In genomic region chrX:153439977-153440376, GRCh38 we compare ENCODE assay signal across 23 cellular contexts. TPM values are rescaled to one million over a fixed set of nuclear protein-coding genes. Genes with fewer than 3 reads are reported as not detected.
A peak's percentile ranks its signal among the peaks of the same experiment; 100 is the strongest.
DNase-seq lines count a peak whose midpoint lies in the region; ATAC-seq, FAIRE-seq and TF ChIP-seq lines count a peak whose summit lies in the region.
"Had no signal": no experiment of that assay in that cellular context is flagged by ENCODE, and none has a peak within 500 bp of the region (broad histone marks: within the 10 kb centered on the region; RNA-seq: fewer than 3 reads in every experiment).

No MANE protein-coding gene starts in this region.

- H3K27me3 ChIP-seq in GM12878 (replicated peaks in 1 of 2; ENCODE audit: control insufficient read depth in 2 of 2, insufficient read depth in 2 of 2, low read length in 1 of 2) (no peaks in the 10 kb centered on the region), osteoblast (ENCODE audit: insufficient read depth, low read length) (no peaks in the 10 kb centered on the region)
- H3K27me3 ChIP-seq: BE2C had no signal

- no peaks in the 10 kb centered on the region for H3K36me3 Mint-ChIP-seq in activated naive CD4-positive, alpha-beta T cell treated with anti-CD3 and anti-CD28 coated beads, Interleukin-2, amount 50 U/mL, for 24 hours
- H3K36me3 Mint-ChIP-seq in Calu3 (ENCODE audit: insufficient read depth, unreplicated experiment) = peaks cover 13% of the 10 kb centered on the region
- no peaks in the 10 kb centered on the region for H3K36me3 Mint-ChIP-seq in T-helper 17 cell (ENCODE audit: low read depth)
- H3K36me3 Mint-ChIP-seq: CD14-positive monocyte; CD4-positive, alpha-beta memory T cell had no signal

- FAIRE-seq in GM12878 (lab: Jason Lieb, UNC) = no peak
- FAIRE-seq: A204.1, G401.6, GM19239, H1 had no signal

- H3K4me3 Mint-ChIP-seq in activated naive CD4-positive, alpha-beta T cell treated with anti-CD3 and anti-CD28 coated beads, Interleukin-2, amount 50 U/mL, for 24 hours = no peak overlapping the region
- H3K4me3 Mint-ChIP-seq in Calu3 (ENCODE audit: low read depth, unreplicated experiment) (no peak overlapping the region), T-helper 17 cell (no peak overlapping the region)
- H3K4me3 Mint-ChIP-seq: CD14-positive monocyte; CD4-positive, alpha-beta memory T cell had no signal

- H3K4me2 ChIP-seq in GM12878 (ENCODE audit: control insufficient read depth, insufficient read depth) (no peak overlapping the region), osteoblast (ENCODE audit: insufficient read depth, low read length) (no peak overlapping the region)
- H3K4me2 ChIP-seq: BLaER1 treated with 17β-estradiol and CSF1 and Interleukin-3, amounts not matched to agents 10 nM and 100 nM had no signal

- no peak for DNase-seq in activated naive CD4-positive, alpha-beta T cell treated with anti-CD3 and anti-CD28 coated beads, Interleukin-2, amount 50 U/mL, for 16 hours
- no peak for DNase-seq in GM12878 (ENCODE audit: low read depth, low spot score)
- DNase-seq in osteoblast (ENCODE audit: insufficient read length, low spot score, missing footprints) = peak; percentile 79
- DNase-seq in Calu3 = no peak
- no peak for DNase-seq in hepatic stellate cell (ENCODE audit: low spot score)
- no peak for DNase-seq in T-helper 17 cell
- DNase-seq: BE2C; CD4-positive, alpha-beta memory T cell; COR-L47; DND-41; GM23248; H7; HCEC 1CT had no signal

- no peaks in the 10 kb centered on the region for H4K20me1 ChIP-seq in GM12878 (ENCODE audit: control insufficient read depth, insufficient read depth)
- no peaks in the 10 kb centered on the region for H4K20me1 ChIP-seq in osteoblast (ENCODE audit: insufficient read depth, low read length)

- H3K9me3 Mint-ChIP-seq in activated naive CD4-positive, alpha-beta T cell treated with anti-CD3 and anti-CD28 coated beads, Interleukin-2, amount 50 U/mL, for 24 hours = no peaks in the 10 kb centered on the region
- no peaks in the 10 kb centered on the region for H3K9me3 Mint-ChIP-seq in Calu3 (ENCODE audit: low read depth, unreplicated experiment)

- H3K4me1 ChIP-seq in GM12878 (ENCODE audit: control insufficient read depth, insufficient read depth, low read length) (no peaks in the 10 kb centered on the region), osteoblast (ENCODE audit: insufficient read depth, low read length) (no peaks in the 10 kb centered on the region)
- H3K4me1 ChIP-seq: BE2C; BLaER1 treated with 17β-estradiol and CSF1 and Interleukin-3, amounts not matched to agents 10 nM and 100 nM had no signal

- peak overlapping the region; percentile 82 for H3K27ac Mint-ChIP-seq in activated naive CD4-positive, alpha-beta T cell treated with anti-CD3 and anti-CD28 coated beads, Interleukin-2, amount 50 U/mL, for 24 hours
- H3K27ac Mint-ChIP-seq in Calu3 (ENCODE audit: unreplicated experiment) = no peak overlapping the region
- H3K27ac Mint-ChIP-seq in T-helper 17 cell = no peak overlapping the region

- ATAC-seq in GM12878 (no peak), GM18517 (IDR thresholded peaks at IDR 0.05; ENCODE audit: unreplicated experiment) (no peak), T-helper 17 cell (no peak)

- no peak for TF ChIP-seq RAD21 in GM12878 (IDR thresholded peaks at IDR 0.05; ENCODE audit: insufficient read depth, low read depth, low read length)

- BruUV-seq in GM12878 (replicated peaks; lab: Mats Ljungman, UMichigan) (no TSS peak), Calu3 (replicated peaks; lab: Mats Ljungman, UMichigan) (no TSS peak)

- TF ChIP-seq CTCF in GM12878 (IDR thresholded peaks at IDR 0.05 in 2 of 3, conservative IDR thresholded peaks at IDR 0.05 in 1 of 3; ENCODE audit: control insufficient read depth in 2 of 3, extremely low read depth in 1 of 3, insufficient read depth in 1 of 3, low read depth in 3 of 3, low read length in 3 of 3) (no peak), osteoblast (IDR thresholded peaks at IDR 0.05; ENCODE audit: extremely low read depth, low read depth, low read length) (no peak), Calu3 (IDR thresholded peaks at IDR 0.05; ENCODE audit: unreplicated experiment) (no peak)

- no peaks in the 10 kb centered on the region for H3K4me1 Mint-ChIP-seq in activated naive CD4-positive, alpha-beta T cell treated with anti-CD3 and anti-CD28 coated beads, Interleukin-2, amount 50 U/mL, for 24 hours
- no peaks in the 10 kb centered on the region for H3K4me1 Mint-ChIP-seq in Calu3 (ENCODE audit: low read depth, unreplicated experiment)
- H3K4me1 Mint-ChIP-seq in T-helper 17 cell = no peaks in the 10 kb centered on the region
- H3K4me1 Mint-ChIP-seq: CD14-positive monocyte; CD4-positive, alpha-beta memory T cell had no signal

- SMC1A ChIA-PET in GM12878 (lab: Charles Lee; ENCODE audit: uncharacterized antibody, unreplicated experiment) = no interaction called here

- RAD21 ChIA-PET in GM12878 (lab: Charles Lee; ENCODE audit: unreplicated experiment) = no interaction called here

- CTCF ChIA-PET in GM12878 (lab: Yijun Ruan, JAX) (no interaction called here), Calu3 (lab: Charles Lee) (no interaction called here)

- in situ Hi-C loops in GM12878 (cut with MboI) = no loop called here

- H2AFZ ChIP-seq in GM12878 (ENCODE audit: control insufficient read depth, low read depth, low read length) = no peak overlapping the region
- H2AFZ ChIP-seq in osteoblast (ENCODE audit: low read length) = no peak overlapping the region
- H2AFZ ChIP-seq: GM23248 had no signal

- H3K9ac ChIP-seq in GM12878 (ENCODE audit: control insufficient read depth, insufficient read depth, low read length) = no peak overlapping the region
- H3K9ac ChIP-seq: BLaER1 treated with 17β-estradiol and CSF1 and Interleukin-3, amounts not matched to agents 10 nM and 100 nM; GM23248 had no signal

- intact Hi-C loops in GM12878 (cut with micrococcal nuclease; ENCODE audit: unreplicated experiment) (no loop called here), Calu3 (cut with micrococcal nuclease; ENCODE audit: unreplicated experiment) (no loop called here)

- H3K79me2 ChIP-seq in GM12878 (ENCODE audit: control insufficient read depth, insufficient read depth, low read length) (no peaks in the 10 kb centered on the region), osteoblast (ENCODE audit: insufficient read depth, low read length) (no peaks in the 10 kb centered on the region)

- WGBS in GM12878 (ENCODE audit: insufficient coverage, insufficient replicate concordance, low lambda C conversion rate, missing lambda C conversion rate) = 21% methylated on average over 4 of the region's 4 CpGs

- H3K27me3 Mint-ChIP-seq in activated naive CD4-positive, alpha-beta T cell treated with anti-CD3 and anti-CD28 coated beads, Interleukin-2, amount 50 U/mL, for 24 hours = no peaks in the 10 kb centered on the region
- H3K27me3 Mint-ChIP-seq in Calu3 (ENCODE audit: unreplicated experiment) (peaks cover 53% of the 10 kb centered on the region), T-helper 17 cell (peaks cover 4% of the 10 kb centered on the region)
- H3K27me3 Mint-ChIP-seq: CD4-positive, alpha-beta memory T cell had no signal

- H3K36me3 ChIP-seq in GM12878 (ENCODE audit: control insufficient read depth in 2 of 2, insufficient read depth in 2 of 2, low read length in 1 of 2) (no peaks in the 10 kb centered on the region), osteoblast (ENCODE audit: insufficient read depth, low read length) (no peaks in the 10 kb centered on the region)
- H3K36me3 ChIP-seq: BE2C; BLaER1 treated with 17β-estradiol and CSF1 and Interleukin-3, amounts not matched to agents 10 nM and 100 nM had no signal

- no peak for TF ChIP-seq EP300 in GM12878 (IDR thresholded peaks at IDR 0.05; ENCODE audit: borderline replicate concordance in 1 of 2, control insufficient read depth in 1 of 2, low read depth in 2 of 2, low read length in 2 of 2)

- no peaks in the 10 kb centered on the region; the same call in 2 of the 3 replicates for H3K9me3 ChIP-seq in GM12878 (replicated peaks; ENCODE audit: control insufficient read depth, insufficient read depth, low read length)
- no peaks in the 10 kb centered on the region for H3K9me3 ChIP-seq in osteoblast (ENCODE audit: low read depth, low read length)
- no peaks in the 10 kb centered on the region for H3K9me3 ChIP-seq in T-helper 17 cell (ENCODE audit: control insufficient read depth, low read length, poor library complexity, severe bottlenecking)
- H3K9me3 ChIP-seq: BE2C had no signal

- POLR2A ChIA-PET in GM12878 (lab: Charles Lee) = no interaction called here

- no peak overlapping the region for H3K27ac ChIP-seq in GM12878 (ENCODE audit: control insufficient read depth, insufficient read depth)
- H3K27ac ChIP-seq in osteoblast (ENCODE audit: low read depth, low read length) = no peak overlapping the region
- H3K27ac ChIP-seq: 22Rv1; BLaER1 treated with 17β-estradiol and CSF1 and Interleukin-3, amounts not matched to agents 10 nM and 100 nM; GM23248 had no signal

- no peak for TF ChIP-seq POLR2A in GM12878 (IDR thresholded peaks at IDR 0.05; ENCODE audit: low read depth, low read length)

- H3K4me3 ChIP-seq in GM12878 (no peak overlapping the region), osteoblast (ENCODE audit: insufficient read depth, low read length) (no peak overlapping the region)
- H3K4me3 ChIP-seq: BLaER1 treated with 17β-estradiol and CSF1 and Interleukin-3, amounts not matched to agents 10 nM and 100 nM; GM23248 had no signal

RNA-seq across cellular contexts. Expression of gene TREX2, which starts 5.9 kb away (rescaled TPM):
- 1.9 and 3.4 TPM in 2 replicates for total RNA-seq in GM12878 (2013; cell fraction: nucleolus; rRNA removed)
- total RNA-seq in GM12878 (2014; rRNA removed) (0.65 and 0.85 TPM in 2 replicates), GM12878 (2014; rRNA removed; fragmentation: Illumina TruSeq; extraction: Trizol) (0.23 TPM in 1 of 2 replicates, not detected in the other), GM12878 (2021) (0.80 and 1.1 TPM in 2 replicates), osteoblast (3.3 and 3.5 TPM in 2 replicates), Calu3 (2022) (2.0 and 2.2 TPM in 2 replicates), T-helper 17 cell (1 to 10 TPM; 2.0 to 3.3 TPM)
- 0.21 TPM for polyA plus RNA-seq in GM12878 (2011; ENCODE audit: low read depth)
- polyA plus RNA-seq in GM12878 (2011; rRNA removed) (0.14 TPM in 1 of 2 replicates, not detected in the other), GM12878 (2014; fragmentation: Illumina TruSeq; extraction: Trizol) (0.09 TPM in 1 of 2 replicates, not detected in the other), GM12878 (2014; fragmentation: Nextera tagmentation; extraction: Ambion mirVana) (not detected), GM12878 (2014; rRNA removed) (0.84 and 0.97 TPM in 2 replicates), GM12878 (2016; fragmentation: Nextera tagmentation; extraction: Ambion mirVana) (under 1 TPM; 0.50 to 0.60 TPM)
- 0.27 and 0.62 TPM in 2 replicates for polyA plus RNA-seq in GM12878 (2011; cell fraction: cytosol; rRNA removed)
- 2.8 and 5.9 TPM in 2 replicates for polyA plus RNA-seq in GM12878 (2011; cell fraction: nucleus; rRNA removed)
- 0.27 and 0.29 TPM in 2 replicates for polyA plus RNA-seq in GM12878 (2012)
- polyA minus RNA-seq in GM12878 (2011; rRNA and poly(A)+ RNA removed) = 0.46 TPM in 1 of 2 replicates, not detected in the other
- polyA minus RNA-seq in GM12878 (2011; cell fraction: cytosol; rRNA and poly(A)+ RNA removed) = 0.80 and 0.83 TPM in 2 replicates
- polyA minus RNA-seq in GM12878 (2011; cell fraction: nucleus; rRNA and poly(A)+ RNA removed) = 1.6 and 5.4 TPM in 2 replicates
- polyA plus RNA-seq: AG04450, CD14-positive monocyte had no signal

RNA-seq across cellular contexts. Expression of gene ZFP92, which starts 28.7 kb away (rescaled TPM):
- total RNA-seq in GM12878 (2013; cell fraction: nucleolus; rRNA removed) = 3.2 and 3.7 TPM in 2 replicates
- total RNA-seq in GM12878 (2014; rRNA removed) = 0.06 and 0.11 TPM in 2 replicates
- 0.09 and 0.14 TPM in 2 replicates for total RNA-seq in GM12878 (2014; rRNA removed; fragmentation: Illumina TruSeq; extraction: Trizol)
- 0.13 and 0.31 TPM in 2 replicates for total RNA-seq in GM12878 (2021)
- polyA plus RNA-seq in GM12878 (2011; ENCODE audit: low read depth) = 0.62 TPM
- polyA plus RNA-seq in GM12878 (2011; rRNA removed) = 1.4 and 1.6 TPM in 2 replicates
- 1.6 TPM in 2 replicates for polyA plus RNA-seq in GM12878 (2011; cell fraction: cytosol; rRNA removed)
- 4.0 and 4.2 TPM in 2 replicates for polyA plus RNA-seq in GM12878 (2011; cell fraction: nucleus; rRNA removed)
- polyA plus RNA-seq in GM12878 (2012) = 0.72 and 0.93 TPM in 2 replicates
- 0.16 and 0.27 TPM in 2 replicates for polyA plus RNA-seq in GM12878 (2014; fragmentation: Illumina TruSeq; extraction: Trizol)
- under 1 TPM; 0.02 to 0.03 TPM for polyA plus RNA-seq in GM12878 (2014; fragmentation: Nextera tagmentation; extraction: Ambion mirVana)
- 0.09 and 0.19 TPM in 2 replicates for polyA plus RNA-seq in GM12878 (2014; rRNA removed)
- polyA plus RNA-seq in GM12878 (2016; fragmentation: Nextera tagmentation; extraction: Ambion mirVana) = not detected
- polyA minus RNA-seq in GM12878 (2011; rRNA and poly(A)+ RNA removed) = 1.6 and 2.4 TPM in 2 replicates
- polyA minus RNA-seq in GM12878 (2011; cell fraction: cytosol; rRNA and poly(A)+ RNA removed) = 1.0 and 1.7 TPM in 2 replicates
- 0.97 and 1.7 TPM in 2 replicates for polyA minus RNA-seq in GM12878 (2011; cell fraction: nucleus; rRNA and poly(A)+ RNA removed)
- total RNA-seq in osteoblast = under 0.01 TPM in 1 of 2 replicates, not detected in the other
- 0.19 and 0.22 TPM in 2 replicates for total RNA-seq in Calu3 (2022)
- total RNA-seq in T-helper 17 cell = 1 to 10 TPM in 1 of 2 donors, under 1 TPM in 1; 0.50 to 1.2 TPM
- total RNA-seq: H7 had no signal
- polyA plus RNA-seq: GM23248 had no signal

RNA-seq across cellular contexts. Expression of gene HAUS7, which starts 30.4 kb away (rescaled TPM):
- 11.0 and 11.4 TPM in 2 replicates for total RNA-seq in GM12878 (2013; cell fraction: nucleolus; rRNA removed)
- 20.5 and 26.2 TPM in 2 replicates for total RNA-seq in GM12878 (2014; rRNA removed)
- total RNA-seq in GM12878 (2014; rRNA removed; fragmentation: Illumina TruSeq; extraction: Trizol) = 22.1 and 22.7 TPM in 2 replicates
- 40.5 and 44.5 TPM in 2 replicates for total RNA-seq in GM12878 (2021)
- polyA plus RNA-seq in GM12878 (2011; ENCODE audit: low read depth) = 5.0 TPM
- polyA plus RNA-seq in GM12878 (2011; rRNA removed) = 12.7 and 20.3 TPM in 2 replicates
- polyA plus RNA-seq in GM12878 (2011; cell fraction: cytosol; rRNA removed) = 39.1 and 47.7 TPM in 2 replicates
- polyA plus RNA-seq in GM12878 (2011; cell fraction: nucleus; rRNA removed) = 52.3 and 76.7 TPM in 2 replicates
- 15.2 and 15.5 TPM in 2 replicates for polyA plus RNA-seq in GM12878 (2012)
- 8.0 and 16.6 TPM in 2 replicates for polyA plus RNA-seq in GM12878 (2014; fragmentation: Illumina TruSeq; extraction: Trizol)
- 10 to 100 TPM in 1 of 2 experiments, 1 to 10 TPM in 1; 6.7 to 15.6 TPM for polyA plus RNA-seq in GM12878 (2014; fragmentation: Nextera tagmentation; extraction: Ambion mirVana)
- polyA plus RNA-seq in GM12878 (2014; rRNA removed) = 36.5 and 45.2 TPM in 2 replicates
- polyA plus RNA-seq in GM12878 (2016; fragmentation: Nextera tagmentation; extraction: Ambion mirVana) = 10 to 100 TPM; 61.0 to 63.3 TPM
- 20.2 and 37.0 TPM in 2 replicates for polyA minus RNA-seq in GM12878 (2011; rRNA and poly(A)+ RNA removed)
- polyA minus RNA-seq in GM12878 (2011; cell fraction: cytosol; rRNA and poly(A)+ RNA removed) = 7.1 and 10.3 TPM in 2 replicates
- polyA minus RNA-seq in GM12878 (2011; cell fraction: nucleus; rRNA and poly(A)+ RNA removed) = 12.3 and 16.2 TPM in 2 replicates
- total RNA-seq in osteoblast = 8.3 and 14.1 TPM in 2 replicates
- 38.6 and 40.7 TPM in 2 replicates for total RNA-seq in Calu3 (2022)
- 10 to 100 TPM; 27.1 to 34.2 TPM for total RNA-seq in T-helper 17 cell

RNA-seq across cellular contexts. Expression of gene PNMA6E, which starts 38.8 kb away (rescaled TPM):
- total RNA-seq in GM12878 (2013; cell fraction: nucleolus; rRNA removed) = not detected in 2 replicates
- not detected in 2 replicates for total RNA-seq in GM12878 (2014; rRNA removed)
- total RNA-seq in GM12878 (2014; rRNA removed; fragmentation: Illumina TruSeq; extraction: Trizol) = not detected in 2 replicates
- total RNA-seq in GM12878 (2021) = not detected in 2 replicates
- not detected for polyA plus RNA-seq in GM12878 (2011; ENCODE audit: low read depth)
- polyA plus RNA-seq in GM12878 (2011; rRNA removed) = not detected in 2 replicates
- not detected in 2 replicates for polyA plus RNA-seq in GM12878 (2011; cell fraction: cytosol; rRNA removed)
- not detected in 2 replicates for polyA plus RNA-seq in GM12878 (2011; cell fraction: nucleus; rRNA removed)
- not detected in 2 replicates for polyA plus RNA-seq in GM12878 (2012)
- polyA plus RNA-seq in GM12878 (2014; fragmentation: Illumina TruSeq; extraction: Trizol) = not detected in 2 replicates
- not detected for polyA plus RNA-seq in GM12878 (2014; fragmentation: Nextera tagmentation; extraction: Ambion mirVana)
- polyA plus RNA-seq in GM12878 (2014; rRNA removed) = not detected in 2 replicates
- not detected for polyA plus RNA-seq in GM12878 (2016; fragmentation: Nextera tagmentation; extraction: Ambion mirVana)
- not detected in 2 replicates for polyA minus RNA-seq in GM12878 (2011; rRNA and poly(A)+ RNA removed)
- polyA minus RNA-seq in GM12878 (2011; cell fraction: cytosol; rRNA and poly(A)+ RNA removed) = not detected in 2 replicates
- polyA minus RNA-seq in GM12878 (2011; cell fraction: nucleus; rRNA and poly(A)+ RNA removed) = not detected in 2 replicates
- total RNA-seq in osteoblast = not detected in 2 replicates
- total RNA-seq in Calu3 (2022) = not detected in 2 replicates
- not detected for total RNA-seq in T-helper 17 cell
- total RNA-seq: CD4-positive, alpha-beta memory T cell; GM23248; H1; H7 had no signal
- polyA plus RNA-seq: AG04450; CD14-positive monocyte; CD4-positive, alpha-beta memory T cell; GM23248; H1 had no signal

RNA-seq across cellular contexts. Expression of gene BGN, which starts 54.8 kb away (rescaled TPM):
- total RNA-seq in GM12878 (2013; cell fraction: nucleolus; rRNA removed) = not detected in 2 replicates
- not detected in 2 replicates for total RNA-seq in GM12878 (2014; rRNA removed)
- total RNA-seq in GM12878 (2014; rRNA removed; fragmentation: Illumina TruSeq; extraction: Trizol) = not detected in 2 replicates
- total RNA-seq in GM12878 (2021) = 0.18 and 0.27 TPM in 2 replicates
- polyA plus RNA-seq in GM12878 (2011; ENCODE audit: low read depth) = not detected
- polyA plus RNA-seq in GM12878 (2011; rRNA removed) = not detected in 2 replicates
- polyA plus RNA-seq in GM12878 (2011; cell fraction: cytosol; rRNA removed) = not detected in 2 replicates
- not detected in 2 replicates for polyA plus RNA-seq in GM12878 (2011; cell fraction: nucleus; rRNA removed)
- polyA plus RNA-seq in GM12878 (2012) = not detected in 2 replicates
- not detected in 2 replicates for polyA plus RNA-seq in GM12878 (2014; fragmentation: Illumina TruSeq; extraction: Trizol)
- polyA plus RNA-seq in GM12878 (2014; fragmentation: Nextera tagmentation; extraction: Ambion mirVana) = not detected
- not detected in 2 replicates for polyA plus RNA-seq in GM12878 (2014; rRNA removed)
- polyA plus RNA-seq in GM12878 (2016; fragmentation: Nextera tagmentation; extraction: Ambion mirVana) = under 1 TPM; 0.06 to 0.12 TPM
- polyA minus RNA-seq in GM12878 (2011; rRNA and poly(A)+ RNA removed) = not detected in 2 replicates
- polyA minus RNA-seq in GM12878 (2011; cell fraction: cytosol; rRNA and poly(A)+ RNA removed) = not detected in 2 replicates
- polyA minus RNA-seq in GM12878 (2011; cell fraction: nucleus; rRNA and poly(A)+ RNA removed) = not detected in 2 replicates
- 139 and 210 TPM in 2 replicates for total RNA-seq in osteoblast
- not detected in 2 replicates for total RNA-seq in Calu3 (2022)
- total RNA-seq in T-helper 17 cell = not detected
- total RNA-seq: CD4-positive, alpha-beta memory T cell had no signal
- polyA plus RNA-seq: CD14-positive monocyte; CD4-positive, alpha-beta memory T cell had no signal
